9 cellular contexts compared by ENCODE assay signal in genomic region chr10:24952146-24952700, GRCh38. TPM values are rescaled to one million over a fixed set of nuclear protein-coding genes. Genes with fewer than 3 reads are reported as not detected.
DNase-seq lines count a peak whose midpoint lies in the region; ATAC-seq and TF ChIP-seq lines count a peak whose summit lies in the region.
"Had no signal": no experiment of that assay in that cellular context is flagged by ENCODE, and none has a peak within 500 bp of the region (broad histone marks: within the 10 kb centered on the region; RNA-seq: fewer than 3 reads in every experiment).

Gene PRTFDC1 (minus strand): TSS chr10:24952606. CDS start chr10:24952575, 31 bp downstream.

- H3K4me3 Mint-ChIP-seq in activated B cell treated with CpG ODN at 0.5 μM for 24 hours: peak within 1 kb of the TSS; percentile 76
- H3K4me3 Mint-ChIP-seq in endothelial cell (ENCODE audit: unreplicated experiment): peak within 1 kb of the TSS; percentile 91

- H3K36me3 ChIP-seq in BLaER1 treated with 17β-estradiol and CSF1 and Interleukin-3, amounts not matched to agents 10 nM and 100 nM: no peaks in the 10 kb centered on the region
- H3K36me3 ChIP-seq in thoracic aorta: no peaks in the 10 kb centered on the region

- peak within 1 kb of the TSS; percentile 76 to 86 (median 83) for H3K9ac ChIP-seq in BLaER1 treated with 17β-estradiol and CSF1 and Interleukin-3, amounts not matched to agents 10 nM and 100 nM

- intact Hi-C loops in activated B cell treated with CpG ODN at 0.5 μM for 24 hours (cut with micrococcal nuclease): loop anchor here (1.0 to 5.0 kb wide), 6 partner anchors 35 to 309 kb away; partner anchors contain the start of genes ENKUR and THNSL1

- POLR2A ChIA-PET in activated B cell treated with CpG ODN at 0.5 μM for 24 hours (lab: Charles Lee): interaction anchor here (1.0 to 1.4 kb wide), 3 partner anchors 47 to 229 kb away, joined by 3 to 5 read pairs (median 4); partner anchors contain the start of gene ARHGAP21

- H3K9me3 ChIP-seq in BLaER1 treated with 17β-estradiol and CSF1 and Interleukin-3, amounts not matched to agents 10 nM and 100 nM (replicated peaks in 1 of 11): no peaks in the 10 kb centered on the region
- no peaks in the 10 kb centered on the region for H3K9me3 ChIP-seq in thoracic aorta

- peak within 1 kb of the TSS; percentile 73 to 87 (median 77) for H3K27ac ChIP-seq in BLaER1 treated with 17β-estradiol and CSF1 and Interleukin-3, amounts not matched to agents 10 nM and 100 nM
- H3K27ac ChIP-seq in thoracic aorta: peak within 1 kb of the TSS in 1 of 2 donors; percentile 18

- H3K36me3 Mint-ChIP-seq in activated B cell treated with CpG ODN at 0.5 μM for 24 hours (ENCODE audit: low read depth): no peaks in the 10 kb centered on the region
- peaks cover 7% of the 10 kb centered on the region for H3K36me3 Mint-ChIP-seq in endothelial cell (ENCODE audit: low read depth, unreplicated experiment)

- peak; percentile 18 for DNase-seq in activated B cell treated with CpG ODN at 0.5 μM for 24 hours
- peak; percentile 48 for DNase-seq in endothelial cell (ENCODE audit: low spot score)
- peak; percentile 63 for DNase-seq in midbrain (lab: John Stamatoyannopoulos, UW)
- no peak for DNase-seq in thoracic aorta (ENCODE audit: low spot score)
- no peak for DNase-seq in SIG-M5 (lab: John Stamatoyannopoulos, UW)

- ATAC-seq in GM19035 (IDR thresholded peaks at IDR 0.05; ENCODE audit: unreplicated experiment): peak; percentile 53
- ATAC-seq in HG03432 (IDR thresholded peaks at IDR 0.05; ENCODE audit: unreplicated experiment): peak; percentile 42
- peak; percentile 49 for ATAC-seq in activated B cell treated with CpG ODN at 0.5 μM for 24 hours (ENCODE audit: low read depth)
- no peak for ATAC-seq in thoracic aorta (ENCODE audit: insufficient number of reproducible peaks, low FRiP score, low read depth)

- H4K20me1 ChIP-seq in BLaER1 treated with 17β-estradiol and CSF1 and Interleukin-3, amounts not matched to agents 10 nM and 100 nM: no peaks in the 10 kb centered on the region

- H3K4me3 ChIP-seq in BLaER1 treated with 17β-estradiol and CSF1 and Interleukin-3, amounts not matched to agents 10 nM and 100 nM: peak within 1 kb of the TSS; percentile 58 to 77 (median 65)
- H3K4me3 ChIP-seq in thoracic aorta: peak within 1 kb of the TSS; percentile 79

- CTCF ChIA-PET in activated B cell treated with CpG ODN at 0.5 μM for 24 hours (lab: Charles Lee): interaction anchor here (0.8 to 1.4 kb wide), 2 partner anchors 309 to 310 kb away, joined by 3 to 6 read pairs; no protein-coding TSS in a partner anchor

- peak within 1 kb of the TSS; percentile 51 for H3K27ac Mint-ChIP-seq in activated B cell treated with CpG ODN at 0.5 μM for 24 hours
- H3K27ac Mint-ChIP-seq in endothelial cell (ENCODE audit: unreplicated experiment): peak within 1 kb of the TSS; percentile 85

- peaks cover 6 to 22% (median 14%) of the 10 kb centered on the region in 10 experiments; a peak in 16 of 20 replicates for H3K4me1 ChIP-seq in BLaER1 treated with 17β-estradiol and CSF1 and Interleukin-3, amounts not matched to agents 10 nM and 100 nM
- peaks cover 0 to 17% of the 10 kb centered on the region in 2 donors for H3K4me1 ChIP-seq in thoracic aorta (ENCODE audit: control insufficient read depth in 1 of 2, low read depth in 2 of 2)

- H3K9me3 Mint-ChIP-seq in activated B cell treated with CpG ODN at 0.5 μM for 24 hours (no peaks in the 10 kb centered on the region), endothelial cell (ENCODE audit: unreplicated experiment) (no peaks in the 10 kb centered on the region)

- TF ChIP-seq CTCF in activated B cell treated with CpG ODN at 0.5 μM for 24 hours (IDR thresholded peaks at IDR 0.05): no peak
- no peak for TF ChIP-seq CTCF in endothelial cell (IDR thresholded peaks at IDR 0.05; ENCODE audit: unreplicated experiment)
- no peak for TF ChIP-seq CTCF in thoracic aorta (IDR thresholded peaks at IDR 0.05)

- H3K27me3 Mint-ChIP-seq in activated B cell treated with CpG ODN at 0.5 μM for 24 hours (peaks cover 14% of the 10 kb centered on the region), endothelial cell (ENCODE audit: unreplicated experiment) (peaks cover 10% of the 10 kb centered on the region)

- H3K4me1 Mint-ChIP-seq in activated B cell treated with CpG ODN at 0.5 μM for 24 hours (peaks cover 7% of the 10 kb centered on the region), endothelial cell (ENCODE audit: unreplicated experiment) (peaks cover 10% of the 10 kb centered on the region)

- peak within 1 kb of the TSS; percentile 81 to 94 (median 90) for H3K4me2 ChIP-seq in BLaER1 treated with 17β-estradiol and CSF1 and Interleukin-3, amounts not matched to agents 10 nM and 100 nM

- H3K27me3 ChIP-seq in BLaER1 treated with 17β-estradiol and CSF1 and Interleukin-3, amounts not matched to agents 10 nM and 100 nM: peaks cover 0 to 8% (median 0%) of the 10 kb centered on the region in 11 experiments; a peak in 5 of 22 replicates
- no peaks in the 10 kb centered on the region for H3K27me3 ChIP-seq in thoracic aorta (replicated peaks; ENCODE audit: insufficient read depth)

RNA-seq across cellular contexts. Expression of gene PRTFDC1, which starts in this region (rescaled TPM):
- total RNA-seq in activated B cell treated with CpG ODN at 0.5 μM for 24 hours (not detected in 2 replicates), endothelial cell (ENCODE audit: unreplicated experiment) (17.5 TPM), thoracic aorta (1 to 10 TPM; 6.2 to 7.3 TPM)
- total RNA-seq: RPMI7951 had no signal

Comparison
In these comparisons a context has a peak if more than half of its experiments do, and no peak if none do; other contexts are left out.
1. Peak in DNase-seq and ATAC-seq in activated B cell treated with CpG ODN at 0.5 μM for 24 hours; RNA of the gene not detected or under 1 TPM.
2. DNase-seq: peak in endothelial cell (single experiment) and midbrain (single experiment); none in thoracic aorta (single experiment) and SIG-M5 (single experiment).